8 cellular contexts compared by ENCODE assay signal in genomic region chr2:84314901-84315330, GRCh38.
DNase-seq lines count a peak whose midpoint lies in the region; ATAC-seq and TF ChIP-seq lines count a peak whose summit lies in the region.

No MANE protein-coding gene starts in this region.

- H3K4me1 ChIP-seq in gastroesophageal sphincter, result no peaks in the 10 kb centered on the region

- peaks cover 5% of the 10 kb centered on the region for H3K27me3 ChIP-seq in gastroesophageal sphincter

- no peaks in the 10 kb centered on the region for H3K4me1 Mint-ChIP-seq in activated T-helper 2 cell treated with anti-CD3 and anti-CD28 coated beads, Interferon-gamma antibody, Interleukin-2, Interleukin-4, amounts not matched to agents 10 μg/mL and 5 μg/mL and 100 μg/mL, durations not matched to agents 14 hours and 24 hours and 36 hours (ENCODE audit: low read depth)

- ATAC-seq in GM21737 (IDR thresholded peaks at IDR 0.05; ENCODE audit: unreplicated experiment) (peak; percentile 97), gastroesophageal sphincter (peak; percentile 50)

- H3K27me3 Mint-ChIP-seq in activated T-helper 2 cell treated with anti-CD3 and anti-CD28 coated beads, Interferon-gamma antibody, Interleukin-2, Interleukin-4, amounts not matched to agents 10 μg/mL and 5 μg/mL and 100 μg/mL, durations not matched to agents 14 hours and 24 hours and 36 hours (ENCODE audit: low read depth), result peaks cover 3% of the 10 kb centered on the region

- TF ChIP-seq CTCF in RWPE1 (conservative IDR thresholded peaks at IDR 0.05; ENCODE audit: low read depth) (peak; percentile 90), gastroesophageal sphincter (IDR thresholded peaks at IDR 0.05) (peak; percentile 65 to 93 (median 66))

- no peak overlapping the region for H3K4me3 ChIP-seq in gastroesophageal sphincter

- peak; percentile 49 for DNase-seq in G401 (ENCODE audit: low spot score)
- DNase-seq in KBM-7, result peak; percentile 79
- DNase-seq in RWPE1 (ENCODE audit: low spot score), result peak; percentile 72
- peak; percentile 65 for DNase-seq in activated T-helper 2 cell treated with anti-CD3 and anti-CD28 coated beads, Interferon-gamma antibody, Interleukin-2, Interleukin-4, amounts not matched to agents 10 μg/mL and 5 μg/mL and 100 μg/mL, durations not matched to agents 14 hours and 24 hours and 36 hours (ENCODE audit: low spot score)
- peak; percentile 86 for DNase-seq in pons (ENCODE audit: low spot score)
- peak; percentile 74 for DNase-seq in ureter (ENCODE audit: low spot score)

- CTCF ChIA-PET in RWPE1 (lab: Yijun Ruan, JAX), result interaction anchor here (0.6 to 1.4 kb wide), 21 partner anchors 10 to 1964 kb away, joined by 3 to 23 read pairs (median 3); no protein-coding TSS in a partner anchor

- no peaks in the 10 kb centered on the region for H3K9me3 ChIP-seq in gastroesophageal sphincter

- TF ChIP-seq EP300 in gastroesophageal sphincter (IDR thresholded peaks at IDR 0.05), result no peak

- H3K27ac ChIP-seq in RWPE1 (no peak overlapping the region), gastroesophageal sphincter (no peak overlapping the region)

- no peaks in the 10 kb centered on the region for H3K36me3 ChIP-seq in gastroesophageal sphincter

- H3K4me3 Mint-ChIP-seq in activated T-helper 2 cell treated with anti-CD3 and anti-CD28 coated beads, Interferon-gamma antibody, Interleukin-2, Interleukin-4, amounts not matched to agents 10 μg/mL and 5 μg/mL and 100 μg/mL, durations not matched to agents 14 hours and 24 hours and 36 hours (ENCODE audit: low read depth), result no peak overlapping the region

- WGBS in gastroesophageal sphincter (ENCODE audit: low coverage in 1 of 2), 2 donors, result 29 to 51% methylated on average over 3 to 8 of the region's 11 CpGs

- in situ Hi-C loops in G401 (cut with HindIII; ENCODE audit: low sequenced_read_pairs), result no loop called here
- in situ Hi-C loops in KBM-7 (cut with MboI; ENCODE audit: low pct_unique_long_range_greater_than_20kb, low sequenced_read_pairs), result no loop called here

- no peaks in the 10 kb centered on the region for H3K36me3 Mint-ChIP-seq in activated T-helper 2 cell treated with anti-CD3 and anti-CD28 coated beads, Interferon-gamma antibody, Interleukin-2, Interleukin-4, amounts not matched to agents 10 μg/mL and 5 μg/mL and 100 μg/mL, durations not matched to agents 14 hours and 24 hours and 36 hours (ENCODE audit: low read depth)

- POLR2A ChIA-PET in RWPE1 (lab: Yijun Ruan, JAX; ENCODE audit: low non-redundant PET), result no interaction called here

- no peaks in the 10 kb centered on the region for H3K9me3 Mint-ChIP-seq in activated T-helper 2 cell treated with anti-CD3 and anti-CD28 coated beads, Interferon-gamma antibody, Interleukin-2, Interleukin-4, amounts not matched to agents 10 μg/mL and 5 μg/mL and 100 μg/mL, durations not matched to agents 14 hours and 24 hours and 36 hours

- no peak overlapping the region for H3K27ac Mint-ChIP-seq in activated T-helper 2 cell treated with anti-CD3 and anti-CD28 coated beads, Interferon-gamma antibody, Interleukin-2, Interleukin-4, amounts not matched to agents 10 μg/mL and 5 μg/mL and 100 μg/mL, durations not matched to agents 14 hours and 24 hours and 36 hours

- intact Hi-C loops in activated T-helper 2 cell treated with anti-CD3 and anti-CD28 coated beads, Interferon-gamma antibody, Interleukin-2, Interleukin-4, amounts not matched to agents 10 μg/mL and 5 μg/mL and 100 μg/mL, durations not matched to agents 14 hours and 24 hours and 36 hours (cut with micrococcal nuclease), result loop anchor here (5.0 to 10.0 kb wide), 2 partner anchors 110 to 293 kb away; no protein-coding TSS in a partner anchor

- TF ChIP-seq POLR2A in gastroesophageal sphincter (IDR thresholded peaks at IDR 0.05), result no peak
